In the genomic region with DNA sequence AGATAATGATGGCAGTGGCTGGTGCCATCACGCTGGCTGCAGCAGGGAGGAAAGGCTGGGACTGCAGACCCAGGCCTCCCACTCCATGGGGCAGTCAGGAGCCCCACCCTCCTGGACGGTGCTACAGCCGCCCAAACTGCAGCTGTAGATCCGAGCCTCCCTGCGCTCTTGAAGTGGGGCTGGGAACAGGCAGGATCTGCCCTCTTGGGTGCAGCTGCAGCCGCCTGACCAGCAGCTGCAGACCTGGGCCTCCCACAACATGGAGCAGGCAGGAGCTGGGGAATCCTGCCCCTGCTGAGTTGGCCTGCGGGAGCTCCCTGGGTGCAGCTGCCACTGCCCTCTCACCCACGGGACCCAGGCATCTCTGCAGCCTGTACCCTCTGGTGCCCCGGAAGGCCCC, we compare ENCODE assay signal across 6 cellular contexts. TPM values are rescaled to one million over a fixed set of nuclear protein-coding genes. Genes with fewer than 3 reads are reported as not detected.
DNase-seq lines count a peak whose midpoint lies in the region; ATAC-seq, FAIRE-seq and TF ChIP-seq lines count a peak whose summit lies in the region.
"Not testable (repeated sequence)": the region's sequence is repeated elsewhere in the genome, so short reads cannot be mapped to it uniquely, and the experiment has no call there.

No MANE protein-coding gene starts in this region.

- not testable (repeated sequence) for H3K4me3 Mint-ChIP-seq in WTC11

- TF ChIP-seq RAD21 in HepG2 (CRISPR knock-in tag; IDR thresholded peaks at IDR 0.05): not testable (repeated sequence)

- POLR2A ChIA-PET in WTC11 (lab: Charles Lee); HepG2 (lab: Yijun Ruan, JAX): not testable (repeated sequence)

- not testable (repeated sequence) for H3K27ac Mint-ChIP-seq in WTC11

- not testable (repeated sequence) for H4K20me1 ChIP-seq in KMS-11 (ENCODE audit: insufficient read depth); HepG2 (ENCODE audit: insufficient read depth, low read length)

- not testable (repeated sequence) for H3K36me3 ChIP-seq in KMS-11 (ENCODE audit: insufficient read depth); HepG2 (replicated peaks in 1 of 2; ENCODE audit: control insufficient read depth in 1 of 2, insufficient read depth in 2 of 2, low read length in 2 of 2)

- WGBS in HepG2 (ENCODE audit: low lambda C conversion rate): 35% methylated on average over 4 of the region's 9 CpGs

- ATAC-seq in WTC11: not testable (repeated sequence)
- ATAC-seq in HepG2: peak; percentile 26

- in situ Hi-C loops in HepG2 (cut with HindIII; ENCODE audit: extremely low pct_ligation_motif_present, low pct_unique_long_range_greater_than_20kb): not testable (repeated sequence)

- TF ChIP-seq CTCF in KMS-11 (conservative IDR thresholded peaks at IDR 0.05; ENCODE audit: low read depth, low read length); WTC11 (IDR thresholded peaks at IDR 0.05); HepG2 (CRISPR knock-in tag; IDR thresholded peaks at IDR 0.05): not testable (repeated sequence)

- not testable (repeated sequence) for BruUV-seq in HepG2 (replicated peaks; lab: Mats Ljungman, UMichigan)

- H3K9ac ChIP-seq in KMS-11; HepG2 (ENCODE audit: insufficient read depth, low read depth, low read length): not testable (repeated sequence)

- CTCF ChIA-PET in WTC11 (lab: Charles Lee); HepG2 (lab: Yijun Ruan, JAX; ENCODE audit: low intra/inter-chr PET ratio, low total read pairs): not testable (repeated sequence)

- not testable (repeated sequence) for H3K4me3 ChIP-seq in KMS-11 (IDR thresholded peaks at IDR 0.05; ENCODE audit: insufficient read depth, low read depth, low read length)
- H3K4me3 ChIP-seq in HepG2 (replicated peaks in 1 of 3; ENCODE audit: insufficient read depth in 1 of 3, low read depth in 2 of 3, low read length in 3 of 3): peak overlapping the region in 1 of 3 experiments; percentile 46; a peak in 1 of 6 replicates

- H3K9me3 ChIP-seq in HepG2 (ENCODE audit: low read length): not testable (repeated sequence)

- H3K4me1 Mint-ChIP-seq in WTC11: not testable (repeated sequence)

- peaks cover 48% of the 10 kb centered on the region for H3K4me1 ChIP-seq in KMS-11 (ENCODE audit: low read depth, poor library complexity, severe bottlenecking)
- not testable (repeated sequence) for H3K4me1 ChIP-seq in HepG2 (ENCODE audit: insufficient read depth, low read length)

- H3K36me3 Mint-ChIP-seq in WTC11: not testable (repeated sequence)

- not testable (repeated sequence) for H3K9me3 Mint-ChIP-seq in WTC11

- TF ChIP-seq EP300 in HepG2 (IDR thresholded peaks at IDR 0.05; ENCODE audit: low read depth in 2 of 2, low read length in 2 of 2); HepG2 (CRISPR knock-in tag; IDR thresholded peaks at IDR 0.05; ENCODE audit: borderline replicate concordance): not testable (repeated sequence)

- intact Hi-C loops in HepG2 (cut with micrococcal nuclease; ENCODE audit: unreplicated experiment): loop anchor here (10.0 kb wide), 1 partner anchor 321 kb away; no protein-coding TSS in a partner anchor

- peak; percentile 59 for DNase-seq in DMS53 (lab: John Stamatoyannopoulos, UW)
- DNase-seq in NCI-H510A (lab: John Stamatoyannopoulos, UW): peak; percentile 30
- DNase-seq in SHP77 (lab: John Stamatoyannopoulos, UW): peak; percentile 74 to 78
- DNase-seq in WTC11 (ENCODE audit: low spot score): peak; percentile 14
- not testable (repeated sequence) for DNase-seq in HepG2 (ENCODE audit: low spot score)

- peak overlapping the region; percentile 57; the same call in 1 of the 2 replicates for H2AFZ ChIP-seq in KMS-11 (ENCODE audit: low read depth)
- not testable (repeated sequence) for H2AFZ ChIP-seq in HepG2 (ENCODE audit: low read length)

- not testable (repeated sequence) for H3K27ac ChIP-seq in KMS-11; HepG2 (ENCODE audit: extremely low read length, insufficient read depth, low read length)

- not testable (repeated sequence) for TF ChIP-seq POLR2A in HepG2 (IDR thresholded peaks at IDR 0.05; ENCODE audit: insufficient read depth in 1 of 2, low read depth in 2 of 2, low read length in 2 of 2)

- H3K4me2 ChIP-seq in KMS-11: not testable (repeated sequence)
- H3K4me2 ChIP-seq in HepG2 (ENCODE audit: low read depth, low read length): peak overlapping the region; percentile 51

- not testable (repeated sequence) for FAIRE-seq in HepG2 (lab: Jason Lieb, UNC)

- H3K27me3 Mint-ChIP-seq in WTC11 (ENCODE audit: low read depth): not testable (repeated sequence)

- not testable (repeated sequence) for H3K27me3 ChIP-seq in KMS-11 (ENCODE audit: insufficient read depth, low read depth); HepG2 (ENCODE audit: control insufficient read depth in 1 of 2, insufficient read depth in 2 of 2, low read length in 2 of 2)

- H3K79me2 ChIP-seq in KMS-11 (ENCODE audit: insufficient read depth, low read depth); HepG2 (ENCODE audit: insufficient read depth, low read length): not testable (repeated sequence)

RNA-seq across cellular contexts. Expression of a gene that starts 4.9 kb away (rescaled TPM):
- total RNA-seq in WTC11 (2021) (7.7 to 8.6 TPM (median 7.9 TPM) in 3 replicates), HepG2 (2016; rRNA removed; fragmentation: Illumina TruSeq; extraction: Trizol) (11.6 and 12.9 TPM in 2 replicates)
- 5.0 and 6.2 TPM in 2 replicates for total RNA-seq in HepG2 (2016; cell fraction: cytosol; rRNA removed; fragmentation: Illumina TruSeq; extraction: Trizol; ENCODE audit: low read depth)
- 10.9 and 11.9 TPM in 2 replicates for total RNA-seq in HepG2 (2016; cell fraction: insoluble cytoplasmic fraction; rRNA removed; fragmentation: Illumina TruSeq; extraction: Trizol)
- total RNA-seq in HepG2 (2016; cell fraction: membrane; rRNA removed; fragmentation: Illumina TruSeq; extraction: Trizol): 4.1 and 5.3 TPM in 2 replicates
- total RNA-seq in HepG2 (2016; cell fraction: nucleus; rRNA removed; fragmentation: Illumina TruSeq; extraction: Trizol): 18.2 and 19.6 TPM in 2 replicates
- 5.0 and 5.4 TPM in 2 replicates for polyA plus RNA-seq in HepG2 (2011; rRNA removed)
- 4.1 and 5.4 TPM in 2 replicates for polyA plus RNA-seq in HepG2 (2011; cell fraction: cytosol; rRNA removed)
- 15.7 and 15.8 TPM in 2 replicates for polyA plus RNA-seq in HepG2 (2011; cell fraction: nucleus; rRNA removed)
- polyA plus RNA-seq in HepG2 (2012): 1.7 and 5.4 TPM in 2 replicates
- polyA plus RNA-seq in HepG2 (2016; cell fraction: cytosol; fragmentation: Illumina TruSeq; extraction: Trizol; ENCODE audit: low read depth): 1.1 and 1.3 TPM in 2 replicates
- 9.7 and 10.4 TPM in 2 replicates for polyA plus RNA-seq in HepG2 (2016; cell fraction: insoluble cytoplasmic fraction; fragmentation: Illumina TruSeq; extraction: Trizol; ENCODE audit: low read depth)
- 2.2 and 2.6 TPM in 2 replicates for polyA plus RNA-seq in HepG2 (2016; cell fraction: membrane; fragmentation: Illumina TruSeq; extraction: Trizol; ENCODE audit: low read depth)
- polyA plus RNA-seq in HepG2 (2016; cell fraction: nucleus; fragmentation: Illumina TruSeq; extraction: Trizol; ENCODE audit: insufficient read depth, low read depth): 10.1 and 11.2 TPM in 2 replicates
- polyA minus RNA-seq in HepG2 (2011; rRNA and poly(A)+ RNA removed; ENCODE audit: low replicate concordance): 12.2 TPM in 2 replicates
- 5.0 and 6.1 TPM in 2 replicates for polyA minus RNA-seq in HepG2 (2011; cell fraction: cytosol; rRNA and poly(A)+ RNA removed)
- polyA minus RNA-seq in HepG2 (2011; cell fraction: nucleus; rRNA and poly(A)+ RNA removed): 25.9 and 26.7 TPM in 2 replicates
